Comparison of ENCODE assay signal across 13 cellular contexts in genomic region chr11:57885298-57886035, GRCh38.
A peak's percentile ranks its signal among the peaks of the same experiment; 100 is the strongest.
DNase-seq lines count a peak whose midpoint lies in the region; ATAC-seq, FAIRE-seq and TF ChIP-seq lines count a peak whose summit lies in the region.
"Had no signal": no experiment of that assay in that cellular context is flagged by ENCODE, and none has a peak within 500 bp of the region (broad histone marks: within the 10 kb centered on the region; RNA-seq: fewer than 3 reads in every experiment).

No MANE protein-coding gene starts in this region.

- H3K4me1 ChIP-seq in DND-41 (ENCODE audit: insufficient read depth, low read length) = no peaks in the 10 kb centered on the region
- H3K4me1 ChIP-seq in K562 (replicated peaks in 1 of 2; ENCODE audit: control insufficient read depth in 2 of 2, insufficient read depth in 2 of 2, low read length in 2 of 2) = no peaks in the 10 kb centered on the region
- no peaks in the 10 kb centered on the region for H3K4me1 ChIP-seq in HepG2 (ENCODE audit: insufficient read depth, low read length)
- H3K4me1 ChIP-seq in upper lobe of right lung = no peaks in the 10 kb centered on the region
- H3K4me1 ChIP-seq: upper lobe of left lung had no signal

- WGBS in K562 (ENCODE audit: insufficient coverage, low coverage, missing lambda C conversion rate) = 0% methylated on average over 4 of the region's 4 CpGs
- 0% methylated on average over 4 of the region's 4 CpGs for WGBS in HepG2 (ENCODE audit: low lambda C conversion rate)

- CTCF ChIA-PET in K562 (lab: Yijun Ruan, JAX; ENCODE audit: low intra/inter-chr PET ratio) (no interaction called here), HepG2 (lab: Yijun Ruan, JAX; ENCODE audit: low intra/inter-chr PET ratio, low total read pairs) (no interaction called here)

- TF ChIP-seq CTCF in DND-41 (IDR thresholded peaks at IDR 0.05; ENCODE audit: borderline replicate concordance, extremely low read depth, low read length, poor library complexity, severe bottlenecking) (no peak), K562 (IDR thresholded peaks at IDR 0.05 in 2 of 3, conservative IDR thresholded peaks at IDR 0.05 in 1 of 3; ENCODE audit: insufficient read depth in 2 of 3, low read depth in 1 of 3, low read length in 3 of 3) (no peak), HepG2 (CRISPR knock-in tag; IDR thresholded peaks at IDR 0.05) (no peak), upper lobe of right lung (IDR thresholded peaks at IDR 0.05) (no peak)

- no peak overlapping the region for H2AFZ ChIP-seq in DND-41 (ENCODE audit: low read depth, low read length)
- no peak overlapping the region for H2AFZ ChIP-seq in K562 (ENCODE audit: low read depth, low read length)
- no peak overlapping the region for H2AFZ ChIP-seq in HepG2 (ENCODE audit: low read length)

- no TSS peak for BruUV-seq in K562 (replicated peaks; lab: Mats Ljungman, UMichigan)
- no TSS peak for BruUV-seq in HepG2 (replicated peaks; lab: Mats Ljungman, UMichigan)

- POLR2A ChIA-PET in K562 (lab: Yijun Ruan, JAX) = interaction anchor here (0.7 kb wide), 1 partner anchor 14 kb away, joined by 3 read pairs; no protein-coding TSS in a partner anchor
- POLR2A ChIA-PET in HepG2 (lab: Yijun Ruan, JAX) = no interaction called here

- FAIRE-seq in K562 (lab: Jason Lieb, UNC) = peak; percentile 49
- no peak for FAIRE-seq in HepG2 (lab: Jason Lieb, UNC)

- TF ChIP-seq EP300 in K562 (IDR thresholded peaks at IDR 0.05; ENCODE audit: low read length) = no peak
- TF ChIP-seq EP300 in HepG2 (IDR thresholded peaks at IDR 0.05; ENCODE audit: low read depth in 2 of 2, low read length in 2 of 2) = no peak
- no peak for TF ChIP-seq EP300 in HepG2 (CRISPR knock-in tag; IDR thresholded peaks at IDR 0.05; ENCODE audit: borderline replicate concordance)

- no peak for TF ChIP-seq RAD21 in K562 (CRISPR knock-in tag; conservative IDR thresholded peaks at IDR 0.05 in 1 of 2, IDR thresholded peaks at IDR 0.05 in 1 of 2)
- no peak for TF ChIP-seq RAD21 in HepG2 (CRISPR knock-in tag; IDR thresholded peaks at IDR 0.05)

- DNase-seq in DND-41 = peak; percentile 35
- DNase-seq in LHCN-M2 (ENCODE audit: low read depth) = peak; percentile 22
- peak in 1 of 4 experiments; percentile 30 for DNase-seq in K562 (ENCODE audit: extremely low read depth in 1 of 4, low spot score in 3 of 4)
- DNase-seq in HepG2 (ENCODE audit: low spot score) = peak; percentile 20
- no peak for DNase-seq in activated CD8-positive, alpha-beta memory T cell treated with anti-CD3 and anti-CD28 coated beads for 24 hours
- DNase-seq in upper lobe of right lung = no peak
- no peak for DNase-seq in cardiac septum (ENCODE audit: low spot score)
- DNase-seq: GOT3; NCI-H2107; stimulated activated CD4-positive, alpha-beta T cell treated with anti-CD3 and anti-CD28 coated beads, Interleukin-4, amount 100 ng/mL, for 24 hours; upper lobe of left lung had no signal

- H3K9me1 ChIP-seq in K562 (ENCODE audit: control insufficient read depth, insufficient read depth, low read length) = no peaks in the 10 kb centered on the region

- in situ Hi-C loops in K562 (cut with MboI) = no loop called here
- in situ Hi-C loops in HepG2 (cut with HindIII; ENCODE audit: extremely low pct_ligation_motif_present, low pct_unique_long_range_greater_than_20kb) = no loop called here

- H4K20me1 ChIP-seq in DND-41 (ENCODE audit: insufficient read depth, low read length) = no peaks in the 10 kb centered on the region
- H4K20me1 ChIP-seq in K562 (replicated peaks; ENCODE audit: control insufficient read depth, insufficient read depth, low read length) = no peaks in the 10 kb centered on the region
- H4K20me1 ChIP-seq in HepG2 (ENCODE audit: insufficient read depth, low read length) = no peaks in the 10 kb centered on the region

- ATAC-seq in DND-41 (ENCODE audit: insufficient read depth, low read depth) = peak; percentile 58; the same call in 2 of the 3 replicates
- ATAC-seq in K562 = peak; percentile 75
- no peak; the same call in 2 of the 3 replicates for ATAC-seq in HepG2
- ATAC-seq in GM18873 (IDR thresholded peaks at IDR 0.05; ENCODE audit: low FRiP score, unreplicated experiment) = no peak
- no peak for ATAC-seq in upper lobe of right lung
- ATAC-seq: Right ventricle myocardium inferior had no signal

- TF ChIP-seq POLR2A in K562 (conservative IDR thresholded peaks at IDR 0.05) (no peak), HepG2 (IDR thresholded peaks at IDR 0.05; ENCODE audit: insufficient read depth in 1 of 2, low read depth in 2 of 2, low read length in 2 of 2) (no peak)

- intact Hi-C loops in K562 (cut with micrococcal nuclease) = loop anchor here (10.0 kb wide), 1 partner anchor 59 kb away; no protein-coding TSS in a partner anchor
- intact Hi-C loops in HepG2 (cut with micrococcal nuclease; ENCODE audit: unreplicated experiment) = no loop called here
- intact Hi-C loops in upper lobe of right lung (cut with DNase I) = no loop called here
- intact Hi-C loops in cardiac septum (cut with DNase I) = no loop called here

- no peak overlapping the region for H3K27ac ChIP-seq in DND-41 (ENCODE audit: low read length)
- no peak overlapping the region for H3K27ac ChIP-seq in K562 (ENCODE audit: extremely low read depth, low read depth, low read length)
- no peak overlapping the region for H3K27ac ChIP-seq in HepG2 (ENCODE audit: extremely low read length, insufficient read depth, low read length)
- no peak overlapping the region for H3K27ac ChIP-seq in upper lobe of right lung
- H3K27ac ChIP-seq: upper lobe of left lung had no signal

- no peaks in the 10 kb centered on the region for H3K9me3 ChIP-seq in DND-41 (ENCODE audit: insufficient read depth, low read length, severe bottlenecking)
- no peaks in the 10 kb centered on the region for H3K9me3 ChIP-seq in K562 (replicated peaks; ENCODE audit: control insufficient read depth, insufficient read depth, low read depth, low read length)
- no peaks in the 10 kb centered on the region for H3K9me3 ChIP-seq in HepG2 (ENCODE audit: low read length)
- H3K9me3 ChIP-seq in upper lobe of right lung = no peaks in the 10 kb centered on the region
- H3K9me3 ChIP-seq: upper lobe of left lung had no signal

- no peak overlapping the region for H3K4me2 ChIP-seq in DND-41 (ENCODE audit: insufficient read depth, low read length)
- no peak overlapping the region for H3K4me2 ChIP-seq in K562 (ENCODE audit: insufficient read depth, low read length)
- no peak overlapping the region for H3K4me2 ChIP-seq in HepG2 (ENCODE audit: low read depth, low read length)

- H3K27me3 ChIP-seq in DND-41 (ENCODE audit: insufficient read depth, low read length, poor library complexity) (no peaks in the 10 kb centered on the region), K562 (ENCODE audit: control insufficient read depth in 2 of 2, insufficient read depth in 2 of 2, low read length in 2 of 2) (peaks cover 0 to 4% of the 10 kb centered on the region in 2 experiments; a peak in 3 of 5 replicates), HepG2 (ENCODE audit: control insufficient read depth in 1 of 2, insufficient read depth in 2 of 2, low read length in 2 of 2) (no peaks in the 10 kb centered on the region), upper lobe of right lung (no peaks in the 10 kb centered on the region)
- H3K27me3 ChIP-seq: upper lobe of left lung had no signal

- H3K79me2 ChIP-seq in DND-41 (ENCODE audit: insufficient read depth, low read length) = no peaks in the 10 kb centered on the region
- H3K79me2 ChIP-seq in K562 (ENCODE audit: control insufficient read depth, insufficient read depth, low read length) = no peaks in the 10 kb centered on the region
- no peaks in the 10 kb centered on the region for H3K79me2 ChIP-seq in HepG2 (ENCODE audit: insufficient read depth, low read length)

- H3K36me3 ChIP-seq in DND-41 (ENCODE audit: insufficient read depth, low read length) (no peaks in the 10 kb centered on the region), K562 (ENCODE audit: control insufficient read depth, insufficient read depth, low read length) (no peaks in the 10 kb centered on the region), HepG2 (replicated peaks in 1 of 2; ENCODE audit: control insufficient read depth in 1 of 2, insufficient read depth in 2 of 2, low read length in 2 of 2) (no peaks in the 10 kb centered on the region), upper lobe of right lung (no peaks in the 10 kb centered on the region)
- H3K36me3 ChIP-seq: upper lobe of left lung had no signal

- H3K4me3 ChIP-seq in DND-41 (ENCODE audit: low read depth in 1 of 2, low read length in 2 of 2) = no peak overlapping the region
- H3K4me3 ChIP-seq in K562 = no peak overlapping the region
- H3K4me3 ChIP-seq in HepG2 (replicated peaks in 1 of 3; ENCODE audit: insufficient read depth in 1 of 3, low read depth in 2 of 3, low read length in 3 of 3) = no peak overlapping the region
- no peak overlapping the region for H3K4me3 ChIP-seq in upper lobe of right lung
- H3K4me3 ChIP-seq: upper lobe of left lung had no signal

- H3K9ac ChIP-seq in DND-41 (ENCODE audit: low read depth, low read length) (no peak overlapping the region), K562 (ENCODE audit: insufficient read depth in 1 of 2, low read depth in 2 of 2, low read length in 2 of 2) (no peak overlapping the region), HepG2 (ENCODE audit: insufficient read depth, low read depth, low read length) (no peak overlapping the region)

TF ChIP-seq in K562, 482 proteins besides CTCF, POLR2A, EP300 and RAD21 (continues in another document):
- no peak for TF ChIP-seq STAT5B (CRISPR knock-in tag; IDR thresholded peaks at IDR 0.05)
- no peak for TF ChIP-seq MTA2 (IDR thresholded peaks at IDR 0.05; ENCODE audit: low read depth)
- peak; percentile 66; the same call in 1 of the 2 replicates for TF ChIP-seq HDAC2 (IDR thresholded peaks at IDR 0.05)

TF ChIP-seq in HepG2, 621 proteins besides CTCF, POLR2A, EP300 and RAD21 (continues in another document):
- 0 out of 2 replicates have a peak, but pooled peaks have one; percentile 49 for TF ChIP-seq STAT5B (CRISPR knock-in tag; IDR thresholded peaks at IDR 0.05)
- TF ChIP-seq ZNF562 (CRISPR knock-in tag; IDR thresholded peaks at IDR 0.05; ENCODE audit: borderline replicate concordance) = no peak

Comparison
In these comparisons a context has a peak if more than half of its experiments do, and no peak if none do; other contexts are left out.
1. ATAC-seq: peak in DND-41 (single experiment) and K562 (single experiment); none in HepG2 (single experiment), GM18873 (single experiment) and upper lobe of right lung (single experiment).
2. DNase-seq: peak in DND-41 (single experiment), LHCN-M2 (single experiment) and HepG2 (single experiment); none in activated CD8-positive, alpha-beta memory T cell treated with anti-CD3 and anti-CD28 coated beads for 24 hours (single experiment), upper lobe of right lung (single experiment) and cardiac septum (single experiment).